In the genomic region with DNA sequence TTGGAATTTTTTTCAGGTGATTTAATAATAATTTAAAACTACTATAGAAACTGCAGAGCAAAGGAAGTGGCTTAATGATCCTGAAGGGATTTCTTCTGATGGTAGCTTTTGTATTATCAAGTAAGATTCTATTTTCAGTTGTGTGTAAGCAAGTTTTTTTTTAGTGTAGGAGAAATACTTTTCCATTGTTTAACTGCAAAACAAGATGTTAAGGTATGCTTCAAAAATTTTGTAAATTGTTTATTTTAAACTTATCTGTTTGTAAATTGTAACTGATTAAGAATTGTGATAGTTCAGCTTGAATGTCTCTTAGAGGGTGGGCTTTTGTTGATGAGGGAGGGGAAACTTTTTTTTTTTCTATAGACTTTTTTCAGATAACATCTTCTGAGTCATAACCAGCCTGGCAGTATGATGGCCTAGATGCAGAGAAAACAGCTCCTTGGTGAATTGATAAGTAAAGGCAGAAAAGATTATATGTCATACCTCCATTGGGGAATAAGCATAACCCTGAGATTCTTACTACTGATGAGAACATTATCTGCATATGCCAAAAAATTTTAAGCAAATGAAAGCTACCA, we compare ENCODE assay signal across 9 cellular contexts. TPM values are rescaled to one million over a fixed set of nuclear protein-coding genes. Genes with fewer than 3 reads are reported as not detected.
DNase-seq lines count a peak whose midpoint lies in the region; TF ChIP-seq lines count a peak whose summit lies in the region.
"Had no signal": no experiment of that assay in that cellular context is flagged by ENCODE, and none has a peak within 500 bp of the region (broad histone marks: within the 10 kb centered on the region; RNA-seq: fewer than 3 reads in every experiment).

No MANE protein-coding gene starts in this region.

- peak overlapping the region; percentile 100 for H3K27ac ChIP-seq in BLaER1
- peak overlapping the region; percentile 45 to 100 (median 100) for H3K27ac ChIP-seq in dorsolateral prefrontal cortex

- H3K9me3 ChIP-seq in BLaER1 = no peaks in the 10 kb centered on the region

- TF ChIP-seq CTCF in dorsolateral prefrontal cortex (IDR thresholded peaks at IDR 0.05 in 54 of 56, conservative IDR thresholded peaks at IDR 0.05 in 2 of 56; ENCODE audit: low read depth in 1 of 56, partially characterized antibody in 56 of 56) = no peak

- H3K4me1 ChIP-seq in BLaER1 = peaks cover 33% of the 10 kb centered on the region

- peak overlapping the region; percentile 83 for H3K4me3 ChIP-seq in BLaER1
- H3K4me3 ChIP-seq in dorsolateral prefrontal cortex = peak overlapping the region; percentile 68 to 100 (median 92)

- H3K4me2 ChIP-seq in BLaER1 = peak overlapping the region; percentile 93

- no peaks in the 10 kb centered on the region for H3K27me3 ChIP-seq in BLaER1
- no peaks in the 10 kb centered on the region for H3K27me3 ChIP-seq in dorsolateral prefrontal cortex

- H3K9ac ChIP-seq in BLaER1 = peak overlapping the region; percentile 100

- peaks cover 68% of the 10 kb centered on the region for H3K36me3 ChIP-seq in BLaER1

- peaks cover 81% of the 10 kb centered on the region for H4K20me1 ChIP-seq in BLaER1

- peak; percentile 54 for DNase-seq in M059J (ENCODE audit: low read depth)
- no peak for DNase-seq in dorsolateral prefrontal cortex
- DNase-seq in myocyte (ENCODE audit: low read depth) = peak; percentile 62
- no peak for DNase-seq in amniotic stem cell (lab: John Stamatoyannopoulos, UW)
- DNase-seq in ureter (ENCODE audit: low spot score) = no peak
- DNase-seq in NCI-H82 treated with DMSO at 0.1 percent for 48 hours (lab: John Stamatoyannopoulos, UW; ENCODE audit: unreplicated experiment) = no peak
- no peak for DNase-seq in amygdala (lab: John Stamatoyannopoulos, UW)
- DNase-seq: naive B cell had no signal

- intact Hi-C loops in dorsolateral prefrontal cortex (cut with DNase I) = no loop called here

RNA-seq across cellular contexts. Expression of gene MALAT1, which starts 3.5 kb away (rescaled TPM):
- 370 and 608 TPM in 2 replicates for total RNA-seq in M059J (2014; rRNA removed; shearing (Covaris generic))
- total RNA-seq in dorsolateral prefrontal cortex (over 10,000 TPM in 119 of 120 experiments, 1,000 to 10,000 TPM in 1; 7,808 to 28,438 (median 16,246) TPM), myocyte (5,859 and 8,069 TPM in 2 replicates), ureter (19,443 TPM)
- 1,663 TPM for polyA plus RNA-seq in myocyte (2012)

RNA-seq across cellular contexts. Expression of gene SCYL1, which starts 22.5 kb away (rescaled TPM):
- 59.7 and 96.5 TPM in 2 replicates for total RNA-seq in M059J (2014; rRNA removed; shearing (Covaris generic))
- total RNA-seq in dorsolateral prefrontal cortex = 100 to 1,000 TPM in 34 of 120 experiments, 10 to 100 TPM in 86; 71.5 to 120 (median 93.9) TPM
- total RNA-seq in myocyte = 84.4 and 128 TPM in 2 replicates
- 94.5 TPM for polyA plus RNA-seq in myocyte (2012)
- total RNA-seq in ureter = 62.9 TPM

RNA-seq across cellular contexts. Expression of gene LTBP3, which starts 55.8 kb away (rescaled TPM):
- 15.1 and 27.3 TPM in 2 replicates for total RNA-seq in M059J (2014; rRNA removed; shearing (Covaris generic))
- total RNA-seq in dorsolateral prefrontal cortex = 100 to 1,000 TPM in 117 of 120 experiments, 10 to 100 TPM in 3; 97.2 to 228 (median 145) TPM
- 26.4 and 27.5 TPM in 2 replicates for total RNA-seq in myocyte
- polyA plus RNA-seq in myocyte (2012) = 15.2 TPM
- 120 TPM for total RNA-seq in ureter

Comparison
In these comparisons a context has a peak if more than half of its experiments do, and no peak if none do; other contexts are left out.
1. DNase-seq: peak in M059J (single experiment) and myocyte (single experiment); none in dorsolateral prefrontal cortex (0 of 10), amniotic stem cell (single experiment), ureter (single experiment), NCI-H82 treated with DMSO at 0.1 percent for 48 hours (single experiment) and amygdala (0 of 56).